ENCODE assay signal across 1 cellular context in genomic region chr12:7058163-7058845, GRCh38.
TF ChIP-seq lines count a peak whose summit lies in the region.

No MANE protein-coding gene starts in this region.

TF ChIP-seq in K562, 482 proteins besides CTCF, POLR2A, EP300 and RAD21 (continued from another document and continues in another):
- TF ChIP-seq THAP12 (CRISPR knock-in tag; IDR thresholded peaks at IDR 0.05) (no peak), NCOA1 (IDR thresholded peaks at IDR 0.05; ENCODE audit: low read depth) (no peak), ZNF24 (IDR thresholded peaks at IDR 0.05) (no peak), IRF2 (CRISPR knock-in tag; IDR thresholded peaks at IDR 0.05) (no peak), SLC30A9 (CRISPR knock-in tag; IDR thresholded peaks at IDR 0.05) (no peak), IRF1 (CRISPR knock-in tag; IDR thresholded peaks at IDR 0.05; ENCODE audit: borderline replicate concordance) (no peak), MXI1 (IDR thresholded peaks at IDR 0.05; ENCODE audit: low read depth, low read length) (no peak), ZNF695 (CRISPR knock-in tag; IDR thresholded peaks at IDR 0.05) (no peak), THAP7 (CRISPR knock-in tag; IDR thresholded peaks at IDR 0.05) (no peak), MTA3 (IDR thresholded peaks at IDR 0.05; ENCODE audit: borderline replicate concordance) (no peak), PHF20 (IDR thresholded peaks at IDR 0.05; ENCODE audit: partially characterized antibody) (no peak), TRIM24 (IDR thresholded peaks at IDR 0.05) (no peak), WHSC1 (IDR thresholded peaks at IDR 0.05; ENCODE audit: low read length) (no peak), ZNF655 (CRISPR knock-in tag; IDR thresholded peaks at IDR 0.05) (no peak), TCF7 (IDR thresholded peaks at IDR 0.05; ENCODE audit: borderline replicate concordance) (no peak), NKRF (IDR thresholded peaks at IDR 0.05; ENCODE audit: borderline replicate concordance) (no peak), NFIX (CRISPR knock-in tag; IDR thresholded peaks at IDR 0.05; ENCODE audit: low read depth) (no peak), XRCC4 (IDR thresholded peaks at IDR 0.05; ENCODE audit: extremely low read depth, insufficient read depth, insufficient read length) (no peak), CCNT2 (IDR thresholded peaks at IDR 0.05; ENCODE audit: borderline replicate concordance, extremely low read depth, insufficient read length, low read depth, low read length) (no peak), VEZF1 (CRISPR knock-in tag; IDR thresholded peaks at IDR 0.05) (no peak; the same call in 1 of the 2 replicates), ZNF780A (CRISPR knock-in tag; IDR thresholded peaks at IDR 0.05) (no peak), E4F1 (CRISPR knock-in tag; IDR thresholded peaks at IDR 0.05; ENCODE audit: borderline replicate concordance) (peak; percentile 80; the same call in 1 of the 2 replicates), PHB (CRISPR knock-in tag; IDR thresholded peaks at IDR 0.05) (no peak), POU5F1 (IDR thresholded peaks at IDR 0.05; ENCODE audit: borderline replicate concordance, low read depth, low read length, partially characterized antibody) (no peak), TAF9B (IDR thresholded peaks at IDR 0.05; ENCODE audit: partially characterized antibody) (no peak), NEUROD1 (IDR thresholded peaks at IDR 0.05; ENCODE audit: borderline replicate concordance, low read depth, low read length, partially characterized antibody) (no peak), ZNF3 (CRISPR knock-in tag; IDR thresholded peaks at IDR 0.05) (no peak), ZNF175 (CRISPR knock-in tag; IDR thresholded peaks at IDR 0.05; ENCODE audit: low read depth) (no peak), RBM17 (IDR thresholded peaks at IDR 0.05; ENCODE audit: borderline replicate concordance, low read depth, low read length) (no peak), TEAD4 (IDR thresholded peaks at IDR 0.05; ENCODE audit: low read length) (no peak), TEAD4 (CRISPR knock-in tag; IDR thresholded peaks at IDR 0.05; ENCODE audit: borderline replicate concordance) (no peak), ELK3 (CRISPR knock-in tag; IDR thresholded peaks at IDR 0.05) (no peak), STAT5B (CRISPR knock-in tag; IDR thresholded peaks at IDR 0.05) (no peak), ZNF311 (CRISPR knock-in tag; IDR thresholded peaks at IDR 0.05) (peak; percentile 81), SMC3 (conservative IDR thresholded peaks at IDR 0.05; ENCODE audit: insufficient read depth, low read depth, low read length) (no peak), SMARCA4 (IDR thresholded peaks at IDR 0.05) (no peak), GTF2F1 (IDR thresholded peaks at IDR 0.05; ENCODE audit: low read depth, low read length) (no peak), RHOXF2B (CRISPR knock-in tag; conservative IDR thresholded peaks at IDR 0.05) (no peak; the same call in 1 of the 2 replicates), SAFB2 (IDR thresholded peaks at IDR 0.05; ENCODE audit: borderline replicate concordance, low read depth, low read length, severe bottlenecking) (no peak), ZNF23 (CRISPR knock-in tag; IDR thresholded peaks at IDR 0.05) (no peak), BRD4 (IDR thresholded peaks at IDR 0.05) (no peak), FOXP4 (CRISPR knock-in tag; IDR thresholded peaks at IDR 0.05; ENCODE audit: borderline replicate concordance) (no peak), ATF6 (CRISPR knock-in tag; IDR thresholded peaks at IDR 0.05) (no peak), ZNF764 (CRISPR knock-in tag; IDR thresholded peaks at IDR 0.05; ENCODE audit: low read depth) (no peak), KLF6 (CRISPR knock-in tag; IDR thresholded peaks at IDR 0.05; ENCODE audit: borderline replicate concordance) (peak; percentile 94), DPF2 (IDR thresholded peaks at IDR 0.05) (no peak), ZNF121 (CRISPR knock-in tag; conservative IDR thresholded peaks at IDR 0.05) (no peak), RFX1 (IDR thresholded peaks at IDR 0.05) (no peak), PRPF4 (IDR thresholded peaks at IDR 0.05; ENCODE audit: insufficient read depth, low read depth, low read length, poor library complexity, severe bottlenecking) (no peak), TRIM25 (IDR thresholded peaks at IDR 0.05; ENCODE audit: borderline replicate concordance) (no peak), ZFP36 (IDR thresholded peaks at IDR 0.05; ENCODE audit: low read depth, low read length, partially characterized antibody) (no peak)
